13 cellular contexts compared by ENCODE assay signal in the genomic region with DNA sequence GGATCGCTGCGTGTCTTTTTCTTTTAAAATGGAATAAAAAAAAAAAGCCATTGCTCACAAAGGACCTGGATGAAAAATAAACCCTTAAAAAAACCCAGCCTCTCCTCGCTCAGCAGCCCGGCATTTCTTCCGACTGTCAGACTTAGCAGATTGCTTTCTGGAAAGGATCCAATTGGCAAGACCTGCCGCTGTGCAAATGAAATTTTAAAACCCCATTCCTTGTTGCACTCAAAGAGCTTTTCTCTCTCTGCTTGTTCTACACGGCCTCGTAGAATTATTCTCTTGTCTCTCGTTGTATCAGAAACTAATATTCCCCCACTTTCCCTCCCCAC.
DNase-seq lines count a peak whose midpoint lies in the region; ATAC-seq, FAIRE-seq and TF ChIP-seq lines count a peak whose summit lies in the region.
"Had no signal": no experiment of that assay in that cellular context is flagged by ENCODE, and none has a peak within 500 bp of the region (broad histone marks: within the 10 kb centered on the region; RNA-seq: fewer than 3 reads in every experiment).

No MANE protein-coding gene starts in this region.

- peaks cover 23% of the 10 kb centered on the region for H3K27me3 Mint-ChIP-seq in activated T-cell treated with anti-CD3 and anti-CD28 coated beads, Interleukin-2, amount 50 U/mL, for 72 hours (ENCODE audit: low read depth)

- peaks cover 0 to 1% of the 10 kb centered on the region in 2 donors for H3K36me3 Mint-ChIP-seq in activated T-cell treated with anti-CD3 and anti-CD28 coated beads, Interleukin-2, amount 50 U/mL, for 72 hours (ENCODE audit: insufficient read depth in 2 of 2)

- no peak overlapping the region for H2AFZ ChIP-seq in keratinocyte (ENCODE audit: control insufficient read depth, low read length)

- FAIRE-seq in keratinocyte (lab: Jason Lieb, UNC), result no peak
- FAIRE-seq: A549, urothelium cell line had no signal

- H4K20me1 ChIP-seq in keratinocyte (ENCODE audit: control insufficient read depth, extremely low read depth, insufficient read depth, low read length), result no peaks in the 10 kb centered on the region

- TF ChIP-seq CTCF in WERI-Rb-1 (IDR thresholded peaks at IDR 0.05; ENCODE audit: low read depth, low read length) (no peak), keratinocyte (optimal IDR thresholded peaks at IDR 0.05 in 1 of 3, IDR thresholded peaks at IDR 0.05 in 1 of 3, conservative IDR thresholded peaks at IDR 0.05 in 1 of 3; ENCODE audit: extremely low read depth in 1 of 3, insufficient read depth in 2 of 3, low read length in 3 of 3) (no peak), testis (IDR thresholded peaks at IDR 0.05) (no peak)

- no peaks in the 10 kb centered on the region for H3K9me1 ChIP-seq in keratinocyte (ENCODE audit: control insufficient read depth, extremely low read depth, insufficient read depth, low read length)

- H3K36me3 ChIP-seq in WERI-Rb-1, result no peaks in the 10 kb centered on the region
- H3K36me3 ChIP-seq in keratinocyte (ENCODE audit: control insufficient read depth in 2 of 2, extremely low read depth in 1 of 2, insufficient read depth in 2 of 2, low read length in 2 of 2), result no peaks in the 10 kb centered on the region
- no peaks in the 10 kb centered on the region for H3K36me3 ChIP-seq in testis (ENCODE audit: low read depth, missing control alignments)

- H3K4me1 Mint-ChIP-seq in activated T-cell treated with anti-CD3 and anti-CD28 coated beads, Interleukin-2, amount 50 U/mL, for 72 hours (ENCODE audit: low read depth), result no peaks in the 10 kb centered on the region

- no peak overlapping the region for H3K27ac Mint-ChIP-seq in activated T-cell treated with anti-CD3 and anti-CD28 coated beads, Interleukin-2, amount 50 U/mL, for 72 hours
- H3K27ac Mint-ChIP-seq: activated T-helper 2 cell treated with anti-CD3 and anti-CD28 coated beads, Interferon-gamma antibody, Interleukin-2, Interleukin-4, amounts not matched to agents 10 μg/mL and 5 μg/mL and 100 μg/mL, durations not matched to agents 14 hours and 24 hours and 36 hours had no signal

- dilution Hi-C loops in keratinocyte (cut with MboI; ENCODE audit: extremely low pct_ligation_motif_present, low sequenced_read_pairs), result no loop called here

- peaks cover 0 to 3% of the 10 kb centered on the region in 2 donors for H3K9me3 Mint-ChIP-seq in activated T-cell treated with anti-CD3 and anti-CD28 coated beads, Interleukin-2, amount 50 U/mL, for 72 hours
- H3K9me3 Mint-ChIP-seq: activated T-helper 2 cell treated with anti-CD3 and anti-CD28 coated beads, Interferon-gamma antibody, Interleukin-2, Interleukin-4, amounts not matched to agents 10 μg/mL and 5 μg/mL and 100 μg/mL, durations not matched to agents 14 hours and 24 hours and 36 hours had no signal

- no peak overlapping the region for H3K4me3 Mint-ChIP-seq in activated T-cell treated with anti-CD3 and anti-CD28 coated beads, Interleukin-2, amount 50 U/mL, for 72 hours

- 8 to 10% methylated on average over 9 of the region's 9 CpGs for WGBS in testis, 2 donors

- no peak overlapping the region for H3K9ac ChIP-seq in keratinocyte (ENCODE audit: control insufficient read depth, extremely low read depth, insufficient read depth, low read length)

- H3K27ac ChIP-seq in WERI-Rb-1 (peak overlapping the region; percentile 73), keratinocyte (ENCODE audit: control insufficient read depth, insufficient read depth, low read length) (no peak overlapping the region), testis (no peak overlapping the region)
- H3K27ac ChIP-seq: A549 had no signal

- TF ChIP-seq POLR2A in testis (IDR thresholded peaks at IDR 0.05), result no peak

- intact Hi-C loops in testis (cut with DNase I; ENCODE audit: low total_unique reads), result no loop called here

- H3K4me3 ChIP-seq in WERI-Rb-1 (ENCODE audit: low read depth, low read length) (no peak overlapping the region), keratinocyte (ENCODE audit: control insufficient read depth in 2 of 3, extremely low read depth in 1 of 3, insufficient read depth in 2 of 3, low read depth in 1 of 3, low read length in 3 of 3) (no peak overlapping the region), testis (no peak overlapping the region)
- H3K4me3 ChIP-seq: A549, lung had no signal

- H3K4me2 ChIP-seq in keratinocyte (ENCODE audit: control insufficient read depth, extremely low read depth, insufficient read depth, low read depth, low read length), result peak overlapping the region; percentile 32
- H3K4me2 ChIP-seq: A549 had no signal

- DNase-seq in NCI-H524 treated with DMSO at 0.1 percent for 48 hours (lab: John Stamatoyannopoulos, UW) (peak; percentile 73), NCI-H524 (lab: John Stamatoyannopoulos, UW) (no peak), WERI-Rb-1 (no peak), keratinocyte (ENCODE audit: low read depth, low spot score) (no peak), testis (peak; percentile 38), CD1c-positive myeloid dendritic cell (ENCODE audit: extremely low spot score) (no peak)
- no peak for DNase-seq in activated T-cell treated with anti-CD3 and anti-CD28 coated beads, Interleukin-2, amount 50 U/mL, for 72 hours
- DNase-seq: stimulated activated CD4-positive, alpha-beta T cell treated with anti-CD3 and anti-CD28 coated beads, Interleukin-1b, Interleukin-23, amount 100 ng/mL, for 48 hours had no signal

- H3K27me3 ChIP-seq in WERI-Rb-1 (ENCODE audit: insufficient read depth, low read depth, severe bottlenecking) (no peaks in the 10 kb centered on the region), keratinocyte (ENCODE audit: control insufficient read depth, extremely low read depth, insufficient read depth, low read length) (peaks cover 21% of the 10 kb centered on the region), testis (no peaks in the 10 kb centered on the region)

- no peak for ATAC-seq in GM18870 (IDR thresholded peaks at IDR 0.05; ENCODE audit: unreplicated experiment)
- no peak for ATAC-seq in activated T-cell treated with anti-CD3 and anti-CD28 coated beads, Interleukin-2, amount 50 U/mL, for 72 hours (replicated peaks in 1 of 2)
- ATAC-seq: A549 had no signal

- H3K4me1 ChIP-seq in keratinocyte (ENCODE audit: control insufficient read depth, extremely low read depth, insufficient read depth, low read length) (peaks cover 3% of the 10 kb centered on the region), testis (no peaks in the 10 kb centered on the region)
- H3K4me1 ChIP-seq: A549 had no signal

- no peaks in the 10 kb centered on the region for H3K79me2 ChIP-seq in keratinocyte (ENCODE audit: control insufficient read depth, insufficient read depth, low read length)

- H3K9me3 ChIP-seq in WERI-Rb-1 (ENCODE audit: severe bottlenecking), result peaks cover 5% of the 10 kb centered on the region
- peaks cover 3% of the 10 kb centered on the region for H3K9me3 ChIP-seq in keratinocyte (ENCODE audit: control insufficient read depth, low read depth, low read length)
- no peaks in the 10 kb centered on the region for H3K9me3 ChIP-seq in testis
- H3K9me3 ChIP-seq: A549 had no signal

Comparison
In these comparisons a context has a peak if more than half of its experiments do, and no peak if none do; other contexts are left out.
1. DNase-seq: peak in NCI-H524 treated with DMSO at 0.1 percent for 48 hours (single experiment) and testis (single experiment); none in NCI-H524 (0 of 2), WERI-Rb-1 (single experiment), keratinocyte (single experiment), CD1c-positive myeloid dendritic cell (single experiment) and activated T-cell treated with anti-CD3 and anti-CD28 coated beads, Interleukin-2, amount 50 U/mL, for 72 hours (0 of 2).